ENCODE assay signal across 18 cellular contexts in genomic region chr10:114694062-114694461, GRCh38. TPM values are rescaled to one million over a fixed set of nuclear protein-coding genes. Genes with fewer than 3 reads are reported as not detected.
DNase-seq lines count a peak whose midpoint lies in the region; ATAC-seq, FAIRE-seq and TF ChIP-seq lines count a peak whose summit lies in the region.
"Had no signal": no experiment of that assay in that cellular context is flagged by ENCODE, and none has a peak within 500 bp of the region (broad histone marks: within the 10 kb centered on the region; RNA-seq: fewer than 3 reads in every experiment).

No MANE protein-coding gene starts in this region.

- H3K4me3 Mint-ChIP-seq in GM23338, result no peak overlapping the region
- no peak overlapping the region for H3K4me3 Mint-ChIP-seq in astrocyte (ENCODE audit: unreplicated experiment)
- H3K4me3 Mint-ChIP-seq in activated T-helper 1 cell treated with anti-CD3 and anti-CD28 coated beads, Interleukin-12 subunit alpha, Interleukin-12 subunit beta, Interleukin-2, Interleukin-4 antibody, amounts not matched to agents 30 ng/mL and 10 ng/mL and 1 ng/mL, durations not matched to agents 14 hours and 24 hours and 36 hours, result no peak overlapping the region
- H3K4me3 Mint-ChIP-seq: neural progenitor cell; stimulated activated naive B cell treated with anti-CD40 and anti-IgM and Interleukin-4, amounts not matched to agents 10 μg/mL and 1 μg/mL and 100 μg/mL, for 72 hours had no signal

- H3K4me1 ChIP-seq in GM23338 (ENCODE audit: insufficient read depth) (peaks cover 4% of the 10 kb centered on the region; the same call in 1 of the 2 replicates), astrocyte (ENCODE audit: insufficient read depth, low read length) (peaks cover 18% of the 10 kb centered on the region)
- H3K4me1 ChIP-seq: neural progenitor cell had no signal

- H3K4me3 ChIP-seq in GM23338, result no peak overlapping the region
- no peak overlapping the region for H3K4me3 ChIP-seq in astrocyte (ENCODE audit: insufficient read depth, low read depth, low read length)
- H3K4me3 ChIP-seq: GM23248, neural progenitor cell, transverse colon had no signal

- no peak overlapping the region for H3K9ac ChIP-seq in astrocyte (ENCODE audit: low read length)
- H3K9ac ChIP-seq: GM23248, neural progenitor cell had no signal

- H3K4me1 Mint-ChIP-seq in GM23338 (peaks cover 11% of the 10 kb centered on the region; the same call in 2 of the 3 replicates), astrocyte (ENCODE audit: low read depth, unreplicated experiment) (peaks cover 47% of the 10 kb centered on the region)
- H3K4me1 Mint-ChIP-seq in activated T-helper 1 cell treated with anti-CD3 and anti-CD28 coated beads, Interleukin-12 subunit alpha, Interleukin-12 subunit beta, Interleukin-2, Interleukin-4 antibody, amounts not matched to agents 30 ng/mL and 10 ng/mL and 1 ng/mL, durations not matched to agents 14 hours and 24 hours and 36 hours (ENCODE audit: low read depth), result peaks cover 7% of the 10 kb centered on the region
- H3K4me1 Mint-ChIP-seq: stimulated activated naive B cell treated with anti-CD40 and anti-IgM and Interleukin-4, amounts not matched to agents 10 μg/mL and 1 μg/mL and 100 μg/mL, for 72 hours had no signal

- H3K36me3 ChIP-seq in GM23338 (ENCODE audit: insufficient read depth) (no peaks in the 10 kb centered on the region), astrocyte (ENCODE audit: insufficient read depth, low read length) (no peaks in the 10 kb centered on the region)
- H3K36me3 ChIP-seq: neural progenitor cell, transverse colon had no signal

- no peaks in the 10 kb centered on the region for H3K9me3 ChIP-seq in astrocyte (ENCODE audit: insufficient read depth, low read depth, low read length)
- H3K9me3 ChIP-seq: transverse colon had no signal

- H2AFZ ChIP-seq in GM23338 (peak overlapping the region; percentile 1; the same call in 1 of the 2 replicates), astrocyte (ENCODE audit: low read depth, low read length) (no peak overlapping the region)
- H2AFZ ChIP-seq: GM23248 had no signal

- H3K9me3 Mint-ChIP-seq in GM23338 (no peaks in the 10 kb centered on the region), astrocyte (ENCODE audit: unreplicated experiment) (no peaks in the 10 kb centered on the region)
- H3K9me3 Mint-ChIP-seq in activated T-helper 1 cell treated with anti-CD3 and anti-CD28 coated beads, Interleukin-12 subunit alpha, Interleukin-12 subunit beta, Interleukin-2, Interleukin-4 antibody, amounts not matched to agents 30 ng/mL and 10 ng/mL and 1 ng/mL, durations not matched to agents 14 hours and 24 hours and 36 hours, result no peaks in the 10 kb centered on the region
- H3K9me3 Mint-ChIP-seq: neural progenitor cell; stimulated activated naive B cell treated with anti-CD40 and anti-IgM and Interleukin-4, amounts not matched to agents 10 μg/mL and 1 μg/mL and 100 μg/mL, for 72 hours had no signal

- H3K27me3 Mint-ChIP-seq in GM23338 (ENCODE audit: insufficient read depth, low read depth, poor library complexity) (peaks cover 8% of the 10 kb centered on the region), astrocyte (ENCODE audit: low read depth, unreplicated experiment) (no peaks in the 10 kb centered on the region)
- peaks cover 24% of the 10 kb centered on the region for H3K27me3 Mint-ChIP-seq in activated T-helper 1 cell treated with anti-CD3 and anti-CD28 coated beads, Interleukin-12 subunit alpha, Interleukin-12 subunit beta, Interleukin-2, Interleukin-4 antibody, amounts not matched to agents 30 ng/mL and 10 ng/mL and 1 ng/mL, durations not matched to agents 14 hours and 24 hours and 36 hours (ENCODE audit: insufficient read depth)

- no peaks in the 10 kb centered on the region for H3K9me2 ChIP-seq in GM23338 (ENCODE audit: insufficient read depth)

- DNase-seq in activated T-cell treated with anti-CD3 and anti-CD28 coated beads, Interleukin-2, amount 50 U/mL, for 1 hour, result peak; percentile 26
- DNase-seq in activated T-cell treated with anti-CD3 and anti-CD28 coated beads for 4 hours (no peak), GM23338 (ENCODE audit: low spot score) (no peak), astrocyte (ENCODE audit: low read depth) (peak; percentile 35), renal cortical epithelial cell (ENCODE audit: low read depth) (peak; percentile 65), head of caudate nucleus (no peak)
- no peak for DNase-seq in activated T-helper 1 cell treated with anti-CD3 and anti-CD28 coated beads, Interleukin-12 subunit alpha, Interleukin-12 subunit beta, Interleukin-2, Interleukin-4 antibody, amounts not matched to agents 30 ng/mL and 10 ng/mL and 1 ng/mL, durations not matched to agents 14 hours and 24 hours and 36 hours (ENCODE audit: low spot score)
- DNase-seq: DMS79 treated with DMSO at 0.1 percent for 48 hours; hypothalamus; kidney; NCI-H2171; NCI-H748 treated with DMSO at 0.1 percent for 48 hours; stimulated activated naive B cell treated with anti-CD40 and anti-IgM and Interleukin-4, amounts not matched to agents 10 μg/mL and 1 μg/mL and 100 μg/mL, for 72 hours had no signal

- H3K27ac Mint-ChIP-seq in GM23338 (no peak overlapping the region), astrocyte (ENCODE audit: unreplicated experiment) (peak overlapping the region; percentile 67)
- no peak overlapping the region for H3K27ac Mint-ChIP-seq in activated T-helper 1 cell treated with anti-CD3 and anti-CD28 coated beads, Interleukin-12 subunit alpha, Interleukin-12 subunit beta, Interleukin-2, Interleukin-4 antibody, amounts not matched to agents 30 ng/mL and 10 ng/mL and 1 ng/mL, durations not matched to agents 14 hours and 24 hours and 36 hours
- H3K27ac Mint-ChIP-seq: neural progenitor cell; stimulated activated naive B cell treated with anti-CD40 and anti-IgM and Interleukin-4, amounts not matched to agents 10 μg/mL and 1 μg/mL and 100 μg/mL, for 72 hours had no signal

- H3K36me3 Mint-ChIP-seq in GM23338 (ENCODE audit: low read depth) (no peaks in the 10 kb centered on the region), astrocyte (ENCODE audit: low read depth, unreplicated experiment) (no peaks in the 10 kb centered on the region)
- H3K36me3 Mint-ChIP-seq in activated T-helper 1 cell treated with anti-CD3 and anti-CD28 coated beads, Interleukin-12 subunit alpha, Interleukin-12 subunit beta, Interleukin-2, Interleukin-4 antibody, amounts not matched to agents 30 ng/mL and 10 ng/mL and 1 ng/mL, durations not matched to agents 14 hours and 24 hours and 36 hours (ENCODE audit: low read depth), result no peaks in the 10 kb centered on the region
- H3K36me3 Mint-ChIP-seq: neural progenitor cell; stimulated activated naive B cell treated with anti-CD40 and anti-IgM and Interleukin-4, amounts not matched to agents 10 μg/mL and 1 μg/mL and 100 μg/mL, for 72 hours had no signal

- intact Hi-C loops in activated T-helper 1 cell treated with anti-CD3 and anti-CD28 coated beads, Interleukin-12 subunit alpha, Interleukin-12 subunit beta, Interleukin-2, Interleukin-4 antibody, amounts not matched to agents 30 ng/mL and 10 ng/mL and 1 ng/mL, durations not matched to agents 14 hours and 24 hours and 36 hours (cut with micrococcal nuclease), result loop anchor here (2.0 kb wide), 2 partner anchors 143 to 223 kb away; no protein-coding TSS in a partner anchor
- intact Hi-C loops in head of caudate nucleus (cut with DNase I), result no loop called here

- TF ChIP-seq CTCF in GM23338 (conservative IDR thresholded peaks at IDR 0.05; ENCODE audit: low read depth in 2 of 2) (no peak), astrocyte (IDR thresholded peaks at IDR 0.05; ENCODE audit: insufficient read depth, low read depth, low read length) (no peak)

- H4K20me1 ChIP-seq in GM23338 (replicated peaks; ENCODE audit: insufficient read depth) (no peaks in the 10 kb centered on the region), astrocyte (ENCODE audit: insufficient read depth, low read length) (no peaks in the 10 kb centered on the region)

- H3F3A ChIP-seq in GM23338 (replicated peaks; ENCODE audit: low read depth), result no peaks in the 10 kb centered on the region

- H3K79me2 ChIP-seq in GM23338 (replicated peaks; ENCODE audit: insufficient read depth) (no peaks in the 10 kb centered on the region), astrocyte (ENCODE audit: insufficient read depth, low read length) (no peaks in the 10 kb centered on the region)

- no peak for FAIRE-seq in astrocyte (lab: Jason Lieb, UNC)
- FAIRE-seq: colon, kidney had no signal

- ATAC-seq in GM23338 (no peak), GM19035 (IDR thresholded peaks at IDR 0.05; ENCODE audit: unreplicated experiment) (no peak)

- H3K27me3 ChIP-seq in GM23338 (ENCODE audit: insufficient read depth) (no peaks in the 10 kb centered on the region), astrocyte (ENCODE audit: insufficient read depth, low read length) (no peaks in the 10 kb centered on the region)
- H3K27me3 ChIP-seq: neural progenitor cell, transverse colon had no signal

- H3K4me2 ChIP-seq in GM23338, result no peak overlapping the region
- no peak overlapping the region for H3K4me2 ChIP-seq in astrocyte (ENCODE audit: low read length)
- H3K4me2 ChIP-seq: neural progenitor cell had no signal

- H3K27ac ChIP-seq in GM23338 (ENCODE audit: low read depth) (no peak overlapping the region), astrocyte (ENCODE audit: low read depth, low read length) (no peak overlapping the region)
- H3K27ac ChIP-seq: GM23248, neural progenitor cell, transverse colon had no signal

TF ChIP-seq in GM23338, 12 proteins besides CTCF, POLR2A, EP300 and RAD21:
- TF ChIP-seq EZH2phosphoT487 (IDR thresholded peaks at IDR 0.05; ENCODE audit: unreplicated experiment), result no peak
- no peak for TF ChIP-seq POLR2AphosphoS5 (IDR thresholded peaks at IDR 0.05; ENCODE audit: low read depth)
- TF ChIP-seq JUNB (IDR thresholded peaks at IDR 0.05; ENCODE audit: unreplicated experiment), result no peak
- no peak for TF ChIP-seq STAT1 (IDR thresholded peaks at IDR 0.05; ENCODE audit: unreplicated experiment)

RNA-seq across cellular contexts. Expression of gene ABLIM1, which starts 36.0 kb away (rescaled TPM):
- total RNA-seq in GM23338 (2014; rRNA removed; shearing (Covaris generic)), result 45.1 and 46.6 TPM in 2 replicates
- 18.5 and 21.9 TPM in 2 replicates for polyA plus RNA-seq in GM23338 (2016; fragmentation: Nextera tagmentation; extraction: Ambion mirVana)
- total RNA-seq in astrocyte, result 70.0 and 70.1 TPM in 2 replicates
- total RNA-seq in renal cortical epithelial cell, result 31.1 and 77.4 TPM in 2 replicates
- 14.2 TPM in 2 replicates for total RNA-seq in activated T-helper 1 cell treated with anti-CD3 and anti-CD28 coated beads, Interleukin-12 subunit alpha, Interleukin-12 subunit beta, Interleukin-2, Interleukin-4 antibody, amounts not matched to agents 30 ng/mL and 10 ng/mL and 1 ng/mL, durations not matched to agents 14 hours and 24 hours and 36 hours

Comparison
In these comparisons a context has a peak if more than half of its experiments do, and no peak if none do; other contexts are left out.
1. DNase-seq: peak in activated T-cell treated with anti-CD3 and anti-CD28 coated beads, Interleukin-2, amount 50 U/mL, for 1 hour (single experiment), astrocyte (single experiment) and renal cortical epithelial cell (single experiment); none in activated T-cell treated with anti-CD3 and anti-CD28 coated beads for 4 hours (single experiment), GM23338 (single experiment), activated T-helper 1 cell treated with anti-CD3 and anti-CD28 coated beads, Interleukin-12 subunit alpha, Interleukin-12 subunit beta, Interleukin-2, Interleukin-4 antibody, amounts not matched to agents 30 ng/mL and 10 ng/mL and 1 ng/mL, durations not matched to agents 14 hours and 24 hours and 36 hours (single experiment) and head of caudate nucleus (0 of 42).